In genomic region chr1:113809651-113810602, GRCh38 we compare ENCODE assay signal across 8 cellular contexts. TPM values are rescaled to one million over a fixed set of nuclear protein-coding genes. Genes with fewer than 3 reads are reported as not detected.
A peak's percentile ranks its signal among the peaks of the same experiment; 100 is the strongest.
DNase-seq lines count a peak whose midpoint lies in the region; ATAC-seq and TF ChIP-seq lines count a peak whose summit lies in the region.

No MANE protein-coding gene starts in this region.

- H3K4me1 Mint-ChIP-seq in T-helper 2 cell treated with Interferon-gamma antibody and Interleukin-4, amounts not matched to agents 5 μg/mL and 100 μg/mL, for 36 hours (ENCODE audit: low read depth), result peaks cover 32% of the 10 kb centered on the region
- H3K4me1 Mint-ChIP-seq in stimulated activated effector memory CD8-positive, alpha-beta T cell treated with anti-CD3 and anti-CD28 coated beads, Interleukin-12 subunit alpha, Interleukin-12 subunit beta, amount 100 ng/mL, for 72 hours, result peaks cover 44% of the 10 kb centered on the region

- TF ChIP-seq CTCF in SU-DHL-6 (IDR thresholded peaks at IDR 0.05; ENCODE audit: insufficient read depth, low read length, poor library complexity, severe bottlenecking) (no peak), fibroblast of the aortic adventitia (IDR thresholded peaks at IDR 0.05; ENCODE audit: insufficient read depth, low read length) (no peak)

- H3K36me3 Mint-ChIP-seq in T-helper 2 cell treated with Interferon-gamma antibody and Interleukin-4, amounts not matched to agents 5 μg/mL and 100 μg/mL, for 36 hours (ENCODE audit: low read depth), result peaks cover 42% of the 10 kb centered on the region
- H3K36me3 Mint-ChIP-seq in stimulated activated effector memory CD8-positive, alpha-beta T cell treated with anti-CD3 and anti-CD28 coated beads, Interleukin-12 subunit alpha, Interleukin-12 subunit beta, amount 100 ng/mL, for 72 hours, result peaks cover 74% of the 10 kb centered on the region

- DNase-seq in T-helper 2 cell treated with Interferon-gamma antibody and Interleukin-4, amounts not matched to agents 5 μg/mL and 100 μg/mL, for 36 hours (ENCODE audit: low spot score), result no peak
- DNase-seq in T-helper 2 cell (no peak), fibroblast of the aortic adventitia (ENCODE audit: low read depth) (no peak), NCI-H510A treated with DMSO at 0.1 percent for 48 hours (lab: John Stamatoyannopoulos, UW) (no peak)
- no peak for DNase-seq in stimulated activated effector memory CD8-positive, alpha-beta T cell treated with anti-CD3 and anti-CD28 coated beads, Interleukin-12 subunit alpha, Interleukin-12 subunit beta, amount 100 ng/mL, for 72 hours (ENCODE audit: low spot score in 2 of 2)

- no peaks in the 10 kb centered on the region for H3K27me3 ChIP-seq in SU-DHL-6 (ENCODE audit: low read length)

- no peak overlapping the region for H3K27ac ChIP-seq in SU-DHL-6 (ENCODE audit: low read depth, low read length)

- no peaks in the 10 kb centered on the region for H3K27me3 Mint-ChIP-seq in T-helper 2 cell treated with Interferon-gamma antibody and Interleukin-4, amounts not matched to agents 5 μg/mL and 100 μg/mL, for 36 hours (ENCODE audit: low read depth)

- H3K4me3 Mint-ChIP-seq in T-helper 2 cell treated with Interferon-gamma antibody and Interleukin-4, amounts not matched to agents 5 μg/mL and 100 μg/mL, for 36 hours, result peak overlapping the region; percentile 99
- peak overlapping the region; percentile 84 for H3K4me3 Mint-ChIP-seq in stimulated activated effector memory CD8-positive, alpha-beta T cell treated with anti-CD3 and anti-CD28 coated beads, Interleukin-12 subunit alpha, Interleukin-12 subunit beta, amount 100 ng/mL, for 72 hours

- no peaks in the 10 kb centered on the region for H3K9me2 ChIP-seq in SU-DHL-6 (replicated peaks; ENCODE audit: insufficient read depth, low read length)

- H3K27ac Mint-ChIP-seq in T-helper 2 cell treated with Interferon-gamma antibody and Interleukin-4, amounts not matched to agents 5 μg/mL and 100 μg/mL, for 36 hours, result peak overlapping the region; percentile 58
- peak overlapping the region; percentile 97 for H3K27ac Mint-ChIP-seq in stimulated activated effector memory CD8-positive, alpha-beta T cell treated with anti-CD3 and anti-CD28 coated beads, Interleukin-12 subunit alpha, Interleukin-12 subunit beta, amount 100 ng/mL, for 72 hours

- no peaks in the 10 kb centered on the region for H4K20me1 ChIP-seq in SU-DHL-6 (ENCODE audit: low read depth, low read length)

- no peak for ATAC-seq in stimulated activated effector memory CD8-positive, alpha-beta T cell treated with anti-CD3 and anti-CD28 coated beads, Interleukin-12 subunit alpha, Interleukin-12 subunit beta, amount 100 ng/mL, for 72 hours
- ATAC-seq in HG03159 (IDR thresholded peaks at IDR 0.05; ENCODE audit: unreplicated experiment) (no peak), HG02973 (IDR thresholded peaks at IDR 0.05; ENCODE audit: unreplicated experiment) (no peak)

- H2AFZ ChIP-seq in SU-DHL-6 (ENCODE audit: low read depth, low read length, severe bottlenecking), result no peak overlapping the region

- no peaks in the 10 kb centered on the region for H3K9me3 Mint-ChIP-seq in T-helper 2 cell treated with Interferon-gamma antibody and Interleukin-4, amounts not matched to agents 5 μg/mL and 100 μg/mL, for 36 hours
- H3K9me3 Mint-ChIP-seq in stimulated activated effector memory CD8-positive, alpha-beta T cell treated with anti-CD3 and anti-CD28 coated beads, Interleukin-12 subunit alpha, Interleukin-12 subunit beta, amount 100 ng/mL, for 72 hours, result no peaks in the 10 kb centered on the region

- H3K4me2 ChIP-seq in SU-DHL-6 (ENCODE audit: low read depth, low read length, poor library complexity, severe bottlenecking), result peak overlapping the region; percentile 99

- peak overlapping the region; percentile 85 for H3K4me3 ChIP-seq in SU-DHL-6 (ENCODE audit: insufficient read depth, low read length, poor library complexity, severe bottlenecking)
- peak overlapping the region; percentile 93 for H3K4me3 ChIP-seq in fibroblast of the aortic adventitia (ENCODE audit: low read depth, low read length)

- H3K9ac ChIP-seq in SU-DHL-6 (ENCODE audit: low read length), result peak overlapping the region; percentile 83

- peaks cover 67% of the 10 kb centered on the region for H3K79me2 ChIP-seq in SU-DHL-6 (ENCODE audit: insufficient read depth, low read length)

- peaks cover 10% of the 10 kb centered on the region; the same call in 1 of the 2 replicates for H3K36me3 ChIP-seq in SU-DHL-6 (ENCODE audit: low read length)

- peaks cover 25% of the 10 kb centered on the region for H3F3A ChIP-seq in SU-DHL-6 (ENCODE audit: insufficient read depth)

- no peaks in the 10 kb centered on the region for H3K9me3 ChIP-seq in SU-DHL-6 (ENCODE audit: insufficient read depth, low read length)

RNA-seq across cellular contexts. Expression of gene RSBN1, which starts 2.3 kb away (rescaled TPM):
- total RNA-seq in fibroblast of the aortic adventitia (ENCODE audit: low replicate concordance), result 9.2 and 23.7 TPM in 2 replicates

RNA-seq across cellular contexts. Expression of gene PHTF1, which starts 50.6 kb away (rescaled TPM):
- 36.3 and 59.4 TPM in 2 replicates for total RNA-seq in fibroblast of the aortic adventitia (ENCODE audit: low replicate concordance)
